In the genomic region with DNA sequence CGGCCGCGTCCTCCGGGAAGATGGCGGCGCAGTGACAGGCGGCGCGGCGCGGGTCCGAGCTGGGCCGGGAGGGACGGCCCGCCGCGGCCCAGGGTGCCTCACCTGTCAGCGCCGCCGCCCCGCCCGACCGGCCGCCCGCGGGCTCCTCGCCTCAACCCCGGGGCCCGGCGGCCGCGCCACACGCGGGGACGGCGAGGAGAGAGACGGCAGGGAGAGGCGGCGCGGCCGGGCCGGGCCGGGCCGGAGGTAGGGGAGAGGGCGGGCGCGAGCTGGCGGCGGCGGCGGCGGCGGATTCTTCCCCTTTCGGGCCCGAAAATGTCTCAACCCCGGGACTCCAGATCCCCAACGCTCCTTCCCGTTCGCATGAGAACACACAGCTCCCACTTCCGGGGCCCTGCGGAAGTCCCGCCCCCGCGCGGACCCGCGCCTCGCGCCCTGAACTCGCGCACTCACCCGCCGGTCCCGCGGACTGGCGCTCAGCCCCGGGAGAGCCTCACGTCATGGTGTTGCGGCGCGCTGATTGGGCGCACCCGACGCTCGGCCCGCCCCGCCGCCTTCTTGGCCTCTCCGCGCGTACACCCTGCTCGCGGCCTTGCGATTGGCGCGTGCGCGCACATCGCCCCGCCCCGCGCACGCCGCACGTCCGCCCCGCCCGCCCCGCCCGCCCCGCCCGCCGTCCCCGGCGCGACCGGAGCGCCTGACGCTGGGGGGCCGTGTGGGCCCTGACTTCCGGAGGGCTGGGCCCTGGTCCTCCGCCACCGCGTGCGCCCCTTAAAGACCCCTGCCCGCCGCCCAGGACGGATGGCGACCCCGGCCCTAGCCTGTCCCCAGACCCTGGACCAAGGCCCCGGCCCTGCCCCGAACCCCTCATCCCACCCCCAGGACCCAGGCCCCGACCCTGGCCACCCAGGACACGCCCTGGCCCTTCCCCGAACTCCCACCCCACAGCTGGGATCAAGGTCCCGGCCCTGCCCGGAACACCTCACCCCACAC, we compare ENCODE assay signal across 8 cellular contexts. TPM values are rescaled to one million over a fixed set of nuclear protein-coding genes. Genes with fewer than 3 reads are reported as not detected.
A peak's percentile ranks its signal among the peaks of the same experiment; 100 is the strongest.
DNase-seq lines count a peak whose midpoint lies in the region; ATAC-seq and TF ChIP-seq lines count a peak whose summit lies in the region.

A gene (minus strand): TSS at position 380 of the 993 bp plus-strand sequence. CDS start 45,984 bp downstream, outside the sequence.

- H3K27ac ChIP-seq in hepatocyte (peak within 1 kb of the TSS; percentile 99), aorta (ENCODE audit: low read depth in 1 of 2, low read length in 2 of 2) (peak within 1 kb of the TSS; percentile 88 to 95)

- H3K4me3 ChIP-seq in hepatocyte (peak within 1 kb of the TSS; percentile 44), aorta (ENCODE audit: low read length in 2 of 2) (peak within 1 kb of the TSS; percentile 97)

- H3K4me2 ChIP-seq in hepatocyte, result peak within 1 kb of the TSS; percentile 96

- H3K79me2 ChIP-seq in hepatocyte, result peaks cover 39% of the 10 kb centered on the region

- H3K9me2 ChIP-seq in hepatocyte (replicated peaks; ENCODE audit: insufficient read depth), result no peaks in the 10 kb centered on the region

- DNase-seq in NCI-H2081 treated with DMSO at 0.1 percent for 48 hours (lab: John Stamatoyannopoulos, UW), result peak; percentile 67
- DNase-seq in T1000 (lab: John Stamatoyannopoulos, UW), result peak; percentile 91
- DNase-seq in astrocyte of the hippocampus (ENCODE audit: low read depth, low spot score), result peak; percentile 100
- DNase-seq in hepatocyte (ENCODE audit: low spot score), result peak; percentile 99
- peak; percentile 87 for DNase-seq in renal cortical epithelial cell (ENCODE audit: low read depth)
- DNase-seq in aorta, result peak; percentile 98 to 99

- TF ChIP-seq CTCF in hepatocyte (IDR thresholded peaks at IDR 0.05; ENCODE audit: poor library complexity), result no peak

- H3K9me3 ChIP-seq in hepatocyte (ENCODE audit: low read depth) (no peaks in the 10 kb centered on the region), aorta (ENCODE audit: control insufficient read depth, low read length) (no peaks in the 10 kb centered on the region)

- peak; percentile 92 for ATAC-seq in GM18519 (IDR thresholded peaks at IDR 0.05; ENCODE audit: low FRiP score, unreplicated experiment)
- peak; percentile 93 for ATAC-seq in HG03045 (IDR thresholded peaks at IDR 0.05; ENCODE audit: unreplicated experiment)
- ATAC-seq in aorta (ENCODE audit: low FRiP score), result peak; percentile 100

- H3K27me3 ChIP-seq in hepatocyte, result no peaks in the 10 kb centered on the region
- no peaks in the 10 kb centered on the region for H3K27me3 ChIP-seq in aorta (ENCODE audit: control insufficient read depth in 1 of 2, insufficient read depth in 2 of 2, low read length in 1 of 2)

- under 1% methylated on average over 28 of the region's 137 CpGs for WGBS in hepatocyte (ENCODE audit: low lambda C conversion rate, missing lambda C conversion rate)
- 0% methylated on average over 80 to 137 of the region's 137 CpGs for WGBS in aorta, 2 donors

- peaks cover 17% of the 10 kb centered on the region for H3K4me1 ChIP-seq in hepatocyte (ENCODE audit: insufficient read depth)
- H3K4me1 ChIP-seq in aorta (ENCODE audit: control insufficient read depth in 1 of 2, insufficient read depth in 2 of 2, low read length in 2 of 2), result peaks cover 0 to 3% of the 10 kb centered on the region in 2 donors

- intact Hi-C loops in aorta (cut with DNase I), result loop anchor here in 1 of 2 donors (5.0 kb wide), 3 partner anchors 56 to 249 kb away; a partner anchor contains a TSS

- peak within 1 kb of the TSS; percentile 76 for H2AFZ ChIP-seq in hepatocyte

- H4K20me1 ChIP-seq in hepatocyte (ENCODE audit: insufficient read depth, poor library complexity, severe bottlenecking), result peaks cover 38% of the 10 kb centered on the region

- H3K36me3 ChIP-seq in hepatocyte (replicated peaks; ENCODE audit: insufficient read depth, low read depth), result no peaks in the 10 kb centered on the region
- H3K36me3 ChIP-seq in aorta (ENCODE audit: control insufficient read depth in 1 of 2, insufficient read depth in 2 of 2, low read length in 1 of 2), result no peaks in the 10 kb centered on the region

RNA-seq across cellular contexts. Expression of the gene that starts here (rescaled TPM):
- total RNA-seq in hepatocyte (38.5 and 43.4 TPM in 2 replicates), renal cortical epithelial cell (29.9 and 45.1 TPM in 2 replicates), aorta (10 to 100 TPM; 73.2 to 82.4 TPM)
- polyA plus RNA-seq in hepatocyte (23.9 and 28.4 TPM in 2 replicates), aorta (10 to 100 TPM in 1 of 2 donors, 1 to 10 TPM in 1; 8.1 to 12.3 TPM)

Comparison
In these comparisons a context has a peak if more than half of its experiments do, and no peak if none do; other contexts are left out.
1. Peak in every context shown above with its lines: DNase-seq, ATAC-seq, H3K4me3 ChIP-seq and H3K27ac ChIP-seq.